In the genomic region with DNA sequence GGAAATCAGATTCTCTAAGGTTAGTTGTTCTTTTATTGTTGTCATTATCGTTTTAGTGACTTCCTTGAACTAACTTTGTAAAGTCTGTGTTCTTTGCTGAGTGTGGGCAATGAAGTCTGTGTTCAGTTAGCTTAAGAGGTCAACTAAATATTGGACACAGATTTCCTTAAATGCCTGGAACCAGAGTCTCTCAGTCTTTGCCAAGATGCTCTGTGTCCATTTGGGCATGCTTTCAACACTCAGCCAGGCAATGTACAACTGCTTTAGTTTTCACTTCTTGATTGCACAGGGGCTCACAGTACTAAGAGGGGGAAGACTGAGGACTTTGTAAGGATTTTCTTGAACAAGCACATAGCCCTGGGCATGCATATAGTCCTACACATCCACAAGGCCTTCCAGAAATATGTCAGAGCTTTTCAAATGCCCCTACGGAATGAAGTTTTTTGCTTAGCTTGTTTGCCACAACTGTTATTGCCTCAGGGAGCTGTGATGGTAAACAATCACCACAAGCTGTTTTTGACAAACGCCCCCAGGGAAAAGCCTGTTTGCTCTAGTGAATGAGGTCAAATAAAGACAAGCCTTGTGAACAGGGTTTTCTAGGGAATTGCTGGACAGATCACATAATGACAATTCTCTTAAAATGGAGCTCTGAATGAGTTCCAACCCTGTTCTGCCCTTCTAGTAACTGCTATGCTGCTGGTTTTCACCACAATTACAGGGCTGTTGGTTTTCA, we compare ENCODE assay signal across 25 cellular contexts.
"Had no signal": no experiment of that assay in that cellular context is flagged by ENCODE, and none has a peak within 500 bp of the region (broad histone marks: within the 10 kb centered on the region; RNA-seq: fewer than 3 reads in every experiment).

No MANE protein-coding gene starts in this region.

- H3K4me3 ChIP-seq: body of pancreas, cardiac muscle cell, hepatocyte, left lung, pancreas, psoas muscle, right atrium auricular region, thoracic aorta, vagina had no signal

- DNase-seq: activated CD4-positive, alpha-beta T cell treated with anti-CD3 and anti-CD28 coated beads, Interleukin-2, amount 10 ng/mL, durations not matched to agents 24 days and 14 days; activated CD8-positive, alpha-beta T cell treated with anti-CD3 and anti-CD28 coated beads for 36 hours; activated gamma-delta T cell; activated naive CD4-positive, alpha-beta T cell treated with anti-CD3 and anti-CD28 coated beads, Interleukin-2, amount 50 U/mL, for 16 hours; activated naive CD8-positive, alpha-beta T cell treated with anti-CD3 and anti-CD28 coated beads, Interleukin-2, amount 50 U/mL, for 24 hours; anterior cingulate cortex; body of pancreas; cortex of kidney; endodermal cell; foreskin keratinocyte; glutamatergic neuron; immature natural killer cell; left lung; mammary epithelial cell; pancreas; psoas muscle; stimulated activated CD4-positive, alpha-beta T cell treated with anti-CD3 and anti-CD28 coated beads, Interleukin-4, amount 100 ng/mL, for 24 hours; stimulated activated naive CD4-positive, alpha-beta T cell treated with Interleukin-2 at 50 U/mL for 16 hours had no signal

- H3K27ac ChIP-seq: body of pancreas, cardiac muscle cell, epithelial cell of prostate, foreskin keratinocyte, hepatocyte, left lung, neutrophil, pancreas, psoas muscle, right atrium auricular region, thoracic aorta, vagina had no signal

- H3K27me3 ChIP-seq: body of pancreas, cardiac muscle cell, hepatocyte, left lung, pancreas, right atrium auricular region, vagina had no signal

- H3K4me2 ChIP-seq: hepatocyte had no signal

- H2AFZ ChIP-seq: hepatocyte had no signal

- H3K36me3 ChIP-seq: cardiac muscle cell, left lung, neutrophil, pancreas, right atrium auricular region, thoracic aorta, vagina had no signal

- H3K79me2 ChIP-seq: hepatocyte had no signal

- H3K4me1 ChIP-seq: body of pancreas, foreskin keratinocyte, left lung, pancreas, psoas muscle, right atrium auricular region, vagina had no signal

- H3K9me3 ChIP-seq: neutrophil had no signal
